Comparison of ENCODE assay signal across 12 cellular contexts in genomic region chr9:134175291-134175807, GRCh38. TPM values are rescaled to one million over a fixed set of nuclear protein-coding genes. Genes with fewer than 3 reads are reported as not detected.
DNase-seq lines count a peak whose midpoint lies in the region; ATAC-seq, FAIRE-seq and TF ChIP-seq lines count a peak whose summit lies in the region.
"Had no signal": no experiment of that assay in that cellular context is flagged by ENCODE, and none has a peak within 500 bp of the region (broad histone marks: within the 10 kb centered on the region; RNA-seq: fewer than 3 reads in every experiment).

No MANE protein-coding gene starts in this region.

- H3K27ac ChIP-seq in GM23338 (ENCODE audit: low read depth) (no peak overlapping the region), OCI-LY3 (ENCODE audit: low read length) (no peak overlapping the region)

- peak; percentile 78 for ATAC-seq in GM23338
- no peak for ATAC-seq in left ventricle myocardium superior
- peak; percentile 4 for ATAC-seq in stimulated activated naive CD8-positive, alpha-beta T cell treated with anti-CD3 and anti-CD28 coated beads, Interleukin-15, Interleukin-2, amounts not matched to agents 100 U/mL and 50 U/mL, for 24 hours
- ATAC-seq in HG03520 (IDR thresholded peaks at IDR 0.05; ENCODE audit: unreplicated experiment): no peak
- ATAC-seq in GM18519 (IDR thresholded peaks at IDR 0.05; ENCODE audit: low FRiP score, unreplicated experiment): no peak

- no peak overlapping the region for H3K4me3 Mint-ChIP-seq in GM23338

- H3K9me3 ChIP-seq in OCI-LY3 (ENCODE audit: insufficient read depth, low read length): no peaks in the 10 kb centered on the region

- TF ChIP-seq CTCF in GM23338 (conservative IDR thresholded peaks at IDR 0.05; ENCODE audit: low read depth in 2 of 2) (no peak), OCI-LY3 (IDR thresholded peaks at IDR 0.05; ENCODE audit: low read depth, low read length) (no peak), D721Med (IDR thresholded peaks at IDR 0.05; ENCODE audit: insufficient read depth, missing control alignments) (no peak)

- H3K27me3 ChIP-seq in GM23338 (ENCODE audit: insufficient read depth): no peaks in the 10 kb centered on the region
- peaks cover 16% of the 10 kb centered on the region for H3K27me3 ChIP-seq in OCI-LY3 (ENCODE audit: low read depth, low read length)

- intact Hi-C loops in left ventricle myocardium superior (cut with micrococcal nuclease): no loop called here

- H3K4me2 ChIP-seq in GM23338: no peak overlapping the region; the same call in 1 of the 2 replicates
- peak overlapping the region; percentile 67 for H3K4me2 ChIP-seq in OCI-LY3 (ENCODE audit: low read length)

- no peaks in the 10 kb centered on the region for H3F3A ChIP-seq in GM23338 (replicated peaks; ENCODE audit: low read depth)

- no peak overlapping the region for H3K4me3 ChIP-seq in GM23338
- H3K4me3 ChIP-seq in OCI-LY3 (ENCODE audit: low read length): peak overlapping the region; percentile 63

- H2AFZ ChIP-seq in GM23338: peak overlapping the region; percentile 66; the same call in 1 of the 2 replicates
- 0 out of 2 replicates have a peak overlapping the region, but pooled peaks have one; percentile 26 for H2AFZ ChIP-seq in OCI-LY3 (ENCODE audit: low read depth, low read length)

- H3K9me3 Mint-ChIP-seq in GM23338: no peaks in the 10 kb centered on the region

- H3K79me2 ChIP-seq in GM23338 (replicated peaks; ENCODE audit: insufficient read depth) (no peaks in the 10 kb centered on the region), OCI-LY3 (ENCODE audit: low read length) (no peaks in the 10 kb centered on the region)

- no peaks in the 10 kb centered on the region for H3K4me1 ChIP-seq in GM23338 (ENCODE audit: insufficient read depth)
- peaks cover 31% of the 10 kb centered on the region for H3K4me1 ChIP-seq in OCI-LY3 (ENCODE audit: low read length)

- FAIRE-seq in D721Med (lab: Jason Lieb, UNC): no peak

- DNase-seq in GM23338 (ENCODE audit: low spot score) (peak; percentile 69), left ventricle myocardium superior (peak; percentile 30), NCI-H69 (lab: John Stamatoyannopoulos, UW) (no peak), D721Med (ENCODE audit: insufficient read length, low spot score) (no peak)
- no peak for DNase-seq in stimulated activated naive CD8-positive, alpha-beta T cell treated with anti-CD3 and anti-CD28 coated beads, Interleukin-15, Interleukin-2, amounts not matched to agents 100 U/mL and 50 U/mL, for 24 hours
- DNase-seq: cortex of kidney, NCI-H345, nucleus accumbens had no signal

- H3K27me3 Mint-ChIP-seq in GM23338 (ENCODE audit: insufficient read depth, low read depth, poor library complexity): peaks cover 7% of the 10 kb centered on the region

- H3K4me1 Mint-ChIP-seq in GM23338: peaks cover 2% of the 10 kb centered on the region; the same call in 2 of the 3 replicates

- no peaks in the 10 kb centered on the region for H3K36me3 Mint-ChIP-seq in GM23338 (ENCODE audit: low read depth)

- peak overlapping the region; percentile 17; the same call in 1 of the 2 replicates for H3K9ac ChIP-seq in OCI-LY3 (ENCODE audit: low read length)

- H3K36me3 ChIP-seq in GM23338 (ENCODE audit: insufficient read depth) (no peaks in the 10 kb centered on the region), OCI-LY3 (replicated peaks; ENCODE audit: low read depth, low read length) (no peaks in the 10 kb centered on the region)

- H4K20me1 ChIP-seq in GM23338 (replicated peaks; ENCODE audit: insufficient read depth) (no peaks in the 10 kb centered on the region), OCI-LY3 (ENCODE audit: insufficient read depth, low read length) (no peaks in the 10 kb centered on the region)

- no peaks in the 10 kb centered on the region for H3K9me2 ChIP-seq in GM23338 (ENCODE audit: insufficient read depth)

- H3K27ac Mint-ChIP-seq in GM23338: no peak overlapping the region

TF ChIP-seq in GM23338, 12 proteins besides CTCF, POLR2A, EP300 and RAD21 (continues in another document):
- no peak for TF ChIP-seq ETS1 (IDR thresholded peaks at IDR 0.05)
- TF ChIP-seq ZNF331 (CRISPR knock-in tag; IDR thresholded peaks at IDR 0.05; ENCODE audit: low read depth): no peak
- no peak for TF ChIP-seq NANOG (IDR thresholded peaks at IDR 0.05; ENCODE audit: borderline replicate concordance)
- TF ChIP-seq STAT1 (IDR thresholded peaks at IDR 0.05; ENCODE audit: unreplicated experiment): no peak
- TF ChIP-seq POLR2AphosphoS5 (IDR thresholded peaks at IDR 0.05; ENCODE audit: low read depth): no peak
- no peak for TF ChIP-seq ZNF114 (CRISPR knock-in tag; IDR thresholded peaks at IDR 0.05)
- no peak for TF ChIP-seq EZH2phosphoT487 (IDR thresholded peaks at IDR 0.05; ENCODE audit: unreplicated experiment)
- no peak for TF ChIP-seq ZNF462 (CRISPR knock-in tag; IDR thresholded peaks at IDR 0.05)

RNA-seq across cellular contexts. Expression of gene RNU6ATAC, which starts 11.0 kb away (rescaled TPM):
- total RNA-seq in GM23338 (2014; rRNA removed; shearing (Covaris generic)): not detected in 2 replicates
- not detected in 2 replicates for polyA plus RNA-seq in GM23338 (2016; fragmentation: Nextera tagmentation; extraction: Ambion mirVana)
- 94.3 TPM for total RNA-seq in left ventricle myocardium superior
- polyA plus RNA-seq: thymus had no signal

RNA-seq across cellular contexts. Expression of gene WDR5, which starts 39.5 kb away (rescaled TPM):
- total RNA-seq in GM23338 (2014; rRNA removed; shearing (Covaris generic)): 47.7 and 56.6 TPM in 2 replicates
- 37.0 and 38.1 TPM in 2 replicates for polyA plus RNA-seq in GM23338 (2016; fragmentation: Nextera tagmentation; extraction: Ambion mirVana)
- 19.6 TPM for total RNA-seq in left ventricle myocardium superior

Comparison
In these comparisons a context has a peak if more than half of its experiments do, and no peak if none do; other contexts are left out.
1. ATAC-seq: peak in GM23338 (single experiment) and stimulated activated naive CD8-positive, alpha-beta T cell treated with anti-CD3 and anti-CD28 coated beads, Interleukin-15, Interleukin-2, amounts not matched to agents 100 U/mL and 50 U/mL, for 24 hours (single experiment); none in left ventricle myocardium superior (single experiment), HG03520 (single experiment) and GM18519 (single experiment).
2. DNase-seq: peak in GM23338 (single experiment) and left ventricle myocardium superior (single experiment); none in stimulated activated naive CD8-positive, alpha-beta T cell treated with anti-CD3 and anti-CD28 coated beads, Interleukin-15, Interleukin-2, amounts not matched to agents 100 U/mL and 50 U/mL, for 24 hours (single experiment), NCI-H69 (single experiment) and D721Med (single experiment).
3. RNA of gene RNU6ATAC, which starts 11.0 kb away (total RNA-seq): 94.3 TPM in left ventricle myocardium superior (single experiment); not detected in GM23338; every median in the first group is over 10 times any median in the second.